ENCODE assay signal across 22 cellular contexts in the genomic region with DNA sequence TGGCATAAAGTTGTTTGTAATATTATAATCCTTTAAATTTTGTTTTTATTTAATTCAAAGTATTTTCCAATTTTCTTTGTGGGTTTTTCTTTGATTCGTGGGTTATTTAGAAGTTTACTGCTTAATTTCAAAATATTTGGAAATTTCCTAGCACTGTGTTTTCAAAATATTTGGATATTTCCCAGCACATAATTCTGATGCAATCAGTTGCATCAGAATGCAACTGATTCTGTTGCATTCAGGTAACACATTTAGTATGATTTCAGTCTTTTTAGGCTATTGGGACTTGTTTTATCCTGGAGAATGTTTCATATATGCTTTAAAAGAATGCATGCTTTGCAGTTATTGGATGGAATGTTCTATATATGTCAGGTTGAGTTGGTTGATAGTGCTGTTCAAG. TPM values are rescaled to one million over a fixed set of nuclear protein-coding genes. Genes with fewer than 3 reads are reported as not detected.
A peak's percentile ranks its signal among the peaks of the same experiment; 100 is the strongest.
DNase-seq lines count a peak whose midpoint lies in the region; ATAC-seq, FAIRE-seq and TF ChIP-seq lines count a peak whose summit lies in the region.
"Had no signal": no experiment of that assay in that cellular context is flagged by ENCODE, and none has a peak within 500 bp of the region (broad histone marks: within the 10 kb centered on the region; RNA-seq: fewer than 3 reads in every experiment).

No MANE protein-coding gene starts in this region.

- no peak overlapping the region for H2AFZ ChIP-seq in GM23338

- H3K27me3 ChIP-seq in GM23338 (ENCODE audit: insufficient read depth), result no peaks in the 10 kb centered on the region

- H3K9me3 Mint-ChIP-seq in GM23338, result no peaks in the 10 kb centered on the region

- no peaks in the 10 kb centered on the region for H3K4me1 Mint-ChIP-seq in GM23338
- H3K4me1 Mint-ChIP-seq: CD4-positive, alpha-beta memory T cell had no signal

- no peaks in the 10 kb centered on the region for H3F3A ChIP-seq in GM23338 (replicated peaks; ENCODE audit: low read depth)

- peak overlapping the region; percentile 64; the same call in 1 of the 2 replicates for H3K27ac Mint-ChIP-seq in GM23338
- H3K27ac Mint-ChIP-seq: CD4-positive, alpha-beta memory T cell had no signal

- no peaks in the 10 kb centered on the region for H3K9me2 ChIP-seq in GM23338 (ENCODE audit: insufficient read depth)

- TF ChIP-seq CTCF in GM23338 (conservative IDR thresholded peaks at IDR 0.05; ENCODE audit: low read depth in 2 of 2), result no peak

- peak; percentile 73 for FAIRE-seq in endometrium (lab: Jason Lieb, UNC)
- no peak for FAIRE-seq in H54 (lab: Jason Lieb, UNC)
- FAIRE-seq: GM12891, GM18507 had no signal

- H3K36me3 Mint-ChIP-seq in GM23338 (ENCODE audit: low read depth), result no peaks in the 10 kb centered on the region
- H3K36me3 Mint-ChIP-seq: CD4-positive, alpha-beta memory T cell had no signal

- H3K4me1 ChIP-seq in GM23338 (ENCODE audit: insufficient read depth), result no peaks in the 10 kb centered on the region
- H3K4me1 ChIP-seq: HAP-1 had no signal

- no peaks in the 10 kb centered on the region for H3K36me3 ChIP-seq in GM23338 (ENCODE audit: insufficient read depth)
- H3K36me3 ChIP-seq: HAP-1 had no signal

- ATAC-seq in GM23338, result no peak
- ATAC-seq in GM19397 (IDR thresholded peaks at IDR 0.05; ENCODE audit: unreplicated experiment), result no peak

- no peak overlapping the region for H3K4me3 ChIP-seq in GM23338
- H3K4me3 ChIP-seq: HAP-1 had no signal

- DNase-seq in GM23338 (ENCODE audit: low spot score) (no peak), OCI-M1 (lab: John Stamatoyannopoulos, UW) (peak; percentile 35), H54 (ENCODE audit: insufficient read length, low spot score) (no peak)
- DNase-seq in stimulated activated naive CD4-positive, alpha-beta T cell treated with Interleukin-2 at 50 U/mL for 16 hours (lab: John Stamatoyannopoulos, UW), result no peak
- DNase-seq: C1 segment of cervical spinal cord; Calu3; CD4-positive, alpha-beta memory T cell; COR-L47; DMS53; DMS79 treated with DMSO at 0.1 percent for 48 hours; GF-D8 had no signal

- no peaks in the 10 kb centered on the region for H4K20me1 ChIP-seq in GM23338 (replicated peaks; ENCODE audit: insufficient read depth)

- H3K4me3 Mint-ChIP-seq in GM23338, result no peak overlapping the region
- H3K4me3 Mint-ChIP-seq: CD4-positive, alpha-beta memory T cell had no signal

- no peak overlapping the region for H3K27ac ChIP-seq in GM23338 (ENCODE audit: low read depth)

- no peaks in the 10 kb centered on the region for H3K79me2 ChIP-seq in GM23338 (replicated peaks; ENCODE audit: insufficient read depth)

- no peaks in the 10 kb centered on the region for H3K27me3 Mint-ChIP-seq in GM23338 (ENCODE audit: insufficient read depth, low read depth, poor library complexity)
- H3K27me3 Mint-ChIP-seq: CD4-positive, alpha-beta memory T cell had no signal

- no peak for TF ChIP-seq POLR2A in H54 (IDR thresholded peaks at IDR 0.05; ENCODE audit: low read depth, low read length)

- H3K4me2 ChIP-seq in GM23338, result no peak overlapping the region

TF ChIP-seq in GM23338, 12 proteins besides CTCF, POLR2A, EP300 and RAD21 (continues in another document):
- no peak for TF ChIP-seq EZH2 (IDR thresholded peaks at IDR 0.05; ENCODE audit: low read depth, unreplicated experiment)
- TF ChIP-seq, protein P1, sequence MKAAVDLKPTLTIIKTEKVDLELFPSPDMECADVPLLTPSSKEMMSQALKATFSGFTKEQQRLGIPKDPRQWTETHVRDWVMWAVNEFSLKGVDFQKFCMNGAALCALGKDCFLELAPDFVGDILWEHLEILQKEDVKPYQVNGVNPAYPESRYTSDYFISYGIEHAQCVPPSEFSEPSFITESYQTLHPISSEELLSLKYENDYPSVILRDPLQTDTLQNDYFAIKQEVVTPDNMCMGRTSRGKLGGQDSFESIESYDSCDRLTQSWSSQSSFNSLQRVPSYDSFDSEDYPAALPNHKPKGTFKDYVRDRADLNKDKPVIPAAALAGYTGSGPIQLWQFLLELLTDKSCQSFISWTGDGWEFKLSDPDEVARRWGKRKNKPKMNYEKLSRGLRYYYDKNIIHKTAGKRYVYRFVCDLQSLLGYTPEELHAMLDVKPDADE (IDR thresholded peaks at IDR 0.05), result no peak
- TF ChIP-seq NANOG (IDR thresholded peaks at IDR 0.05; ENCODE audit: borderline replicate concordance), result no peak
- TF ChIP-seq POLR2AphosphoS5 (IDR thresholded peaks at IDR 0.05; ENCODE audit: low read depth), result no peak
- no peak for TF ChIP-seq ZNF114 (CRISPR knock-in tag; IDR thresholded peaks at IDR 0.05)
- TF ChIP-seq, protein P2, sequence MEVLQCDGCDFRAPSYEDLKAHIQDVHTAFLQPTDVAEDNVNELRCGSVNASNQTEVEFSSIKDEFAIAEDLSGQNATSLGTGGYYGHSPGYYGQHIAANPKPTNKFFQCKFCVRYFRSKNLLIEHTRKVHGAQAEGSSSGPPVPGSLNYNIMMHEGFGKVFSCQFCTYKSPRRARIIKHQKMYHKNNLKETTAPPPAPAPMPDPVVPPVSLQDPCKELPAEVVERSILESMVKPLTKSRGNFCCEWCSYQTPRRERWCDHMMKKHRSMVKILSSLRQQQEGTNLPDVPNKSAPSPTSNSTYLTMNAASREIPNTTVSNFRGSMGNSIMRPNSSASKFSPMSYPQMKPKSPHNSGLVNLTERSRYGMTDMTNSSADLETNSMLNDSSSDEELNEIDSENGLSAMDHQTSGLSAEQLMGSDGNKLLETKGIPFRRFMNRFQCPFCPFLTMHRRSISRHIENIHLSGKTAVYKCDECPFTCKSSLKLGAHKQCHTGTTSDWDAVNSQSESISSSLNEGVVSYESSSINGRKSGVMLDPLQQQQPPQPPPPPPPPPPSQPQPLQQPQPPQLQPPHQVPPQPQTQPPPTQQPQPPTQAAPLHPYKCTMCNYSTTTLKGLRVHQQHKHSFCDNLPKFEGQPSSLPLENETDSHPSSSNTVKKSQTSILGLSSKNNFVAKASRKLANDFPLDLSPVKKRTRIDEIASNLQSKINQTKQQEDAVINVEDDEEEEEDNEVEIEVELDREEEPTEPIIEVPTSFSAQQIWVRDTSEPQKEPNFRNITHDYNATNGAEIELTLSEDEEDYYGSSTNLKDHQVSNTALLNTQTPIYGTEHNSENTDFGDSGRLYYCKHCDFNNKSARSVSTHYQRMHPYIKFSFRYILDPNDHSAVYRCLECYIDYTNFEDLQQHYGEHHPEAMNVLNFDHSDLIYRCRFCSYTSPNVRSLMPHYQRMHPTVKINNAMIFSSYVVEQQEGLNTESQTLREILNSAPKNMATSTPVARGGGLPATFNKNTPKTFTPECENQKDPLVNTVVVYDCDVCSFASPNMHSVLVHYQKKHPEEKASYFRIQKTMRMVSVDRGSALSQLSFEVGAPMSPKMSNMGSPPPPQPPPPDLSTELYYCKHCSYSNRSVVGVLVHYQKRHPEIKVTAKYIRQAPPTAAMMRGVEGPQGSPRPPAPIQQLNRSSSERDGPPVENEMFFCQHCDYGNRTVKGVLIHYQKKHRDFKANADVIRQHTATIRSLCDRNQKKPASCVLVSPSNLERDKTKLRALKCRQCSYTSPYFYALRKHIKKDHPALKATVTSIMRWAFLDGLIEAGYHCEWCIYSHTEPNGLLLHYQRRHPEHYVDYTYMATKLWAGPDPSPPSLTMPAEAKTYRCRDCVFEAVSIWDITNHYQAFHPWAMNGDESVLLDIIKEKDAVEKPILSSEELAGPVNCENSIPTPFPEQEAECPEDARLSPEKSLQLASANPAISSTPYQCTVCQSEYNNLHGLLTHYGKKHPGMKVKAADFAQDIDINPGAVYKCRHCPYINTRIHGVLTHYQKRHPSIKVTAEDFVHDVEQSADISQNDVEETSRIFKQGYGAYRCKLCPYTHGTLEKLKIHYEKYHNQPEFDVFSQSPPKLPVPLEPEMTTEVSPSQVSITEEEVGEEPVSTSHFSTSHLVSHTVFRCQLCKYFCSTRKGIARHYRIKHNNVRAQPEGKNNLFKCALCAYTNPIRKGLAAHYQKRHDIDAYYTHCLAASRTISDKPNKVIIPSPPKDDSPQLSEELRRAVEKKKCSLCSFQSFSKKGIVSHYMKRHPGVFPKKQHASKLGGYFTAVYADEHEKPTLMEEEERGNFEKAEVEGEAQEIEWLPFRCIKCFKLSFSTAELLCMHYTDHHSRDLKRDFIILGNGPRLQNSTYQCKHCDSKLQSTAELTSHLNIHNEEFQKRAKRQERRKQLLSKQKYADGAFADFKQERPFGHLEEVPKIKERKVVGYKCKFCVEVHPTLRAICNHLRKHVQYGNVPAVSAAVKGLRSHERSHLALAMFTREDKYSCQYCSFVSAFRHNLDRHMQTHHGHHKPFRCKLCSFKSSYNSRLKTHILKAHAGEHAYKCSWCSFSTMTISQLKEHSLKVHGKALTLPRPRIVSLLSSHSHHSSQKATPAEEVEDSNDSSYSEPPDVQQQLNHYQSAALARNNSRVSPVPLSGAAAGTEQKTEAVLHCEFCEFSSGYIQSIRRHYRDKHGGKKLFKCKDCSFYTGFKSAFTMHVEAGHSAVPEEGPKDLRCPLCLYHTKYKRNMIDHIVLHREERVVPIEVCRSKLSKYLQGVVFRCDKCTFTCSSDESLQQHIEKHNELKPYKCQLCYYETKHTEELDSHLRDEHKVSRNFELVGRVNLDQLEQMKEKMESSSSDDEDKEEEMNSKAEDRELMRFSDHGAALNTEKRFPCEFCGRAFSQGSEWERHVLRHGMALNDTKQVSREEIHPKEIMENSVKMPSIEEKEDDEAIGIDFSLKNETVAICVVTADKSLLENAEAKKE (CRISPR knock-in tag; IDR thresholded peaks at IDR 0.05), result no peak
- no peak for TF ChIP-seq EZH2phosphoT487 (IDR thresholded peaks at IDR 0.05; ENCODE audit: unreplicated experiment)
- no peak for TF ChIP-seq JUNB (IDR thresholded peaks at IDR 0.05; ENCODE audit: unreplicated experiment)
- TF ChIP-seq STAT1 (IDR thresholded peaks at IDR 0.05; ENCODE audit: unreplicated experiment), result no peak
- TF ChIP-seq ZNF331 (CRISPR knock-in tag; IDR thresholded peaks at IDR 0.05; ENCODE audit: low read depth), result no peak
- no peak for TF ChIP-seq CREB1 (CRISPR knock-in tag; IDR thresholded peaks at IDR 0.05; ENCODE audit: low read depth)

RNA-seq across cellular contexts. Expression of a gene that starts 18.2 kb away (rescaled TPM):
- total RNA-seq in GM23338 (2014; rRNA removed; shearing (Covaris generic)), result not detected in 2 replicates
- polyA plus RNA-seq in GM23338 (2016; fragmentation: Nextera tagmentation; extraction: Ambion mirVana), result not detected in 2 replicates
- total RNA-seq: A172; A673; Calu3; CD4-positive, alpha-beta memory T cell; Daoy; G401; H4 had no signal
- polyA plus RNA-seq: BJ; CD4-positive, alpha-beta memory T cell had no signal

RNA-seq across cellular contexts. Expression of a gene that starts 42.2 kb away (rescaled TPM):
- not detected in 2 replicates for total RNA-seq in GM23338 (2014; rRNA removed; shearing (Covaris generic))
- not detected in 2 replicates for polyA plus RNA-seq in GM23338 (2016; fragmentation: Nextera tagmentation; extraction: Ambion mirVana)
- total RNA-seq: A172; A673; Calu3; CD4-positive, alpha-beta memory T cell; Daoy; G401; H4 had no signal
- polyA plus RNA-seq: BJ; CD4-positive, alpha-beta memory T cell had no signal

RNA-seq across cellular contexts. Expression of a gene that starts 56.8 kb away (rescaled TPM):
- not detected in 2 replicates for total RNA-seq in GM23338 (2014; rRNA removed; shearing (Covaris generic))
- not detected in 2 replicates for polyA plus RNA-seq in GM23338 (2016; fragmentation: Nextera tagmentation; extraction: Ambion mirVana)
- total RNA-seq: A172; A673; Calu3; CD4-positive, alpha-beta memory T cell; Daoy; G401; H4 had no signal
- polyA plus RNA-seq: BJ; CD4-positive, alpha-beta memory T cell had no signal
